ENCODE assay signal across 9 cellular contexts in genomic region chr21:40155563-40155962, GRCh38.
"Had no signal": no experiment of that assay in that cellular context is flagged by ENCODE, and none has a peak within 500 bp of the region (broad histone marks: within the 10 kb centered on the region; RNA-seq: fewer than 3 reads in every experiment).

No MANE protein-coding gene starts in this region.

- H3K36me3 ChIP-seq: HAP-1 had no signal

- H3K9ac ChIP-seq: GM23248 had no signal

- H2AFZ ChIP-seq: GM23248 had no signal

- H3K4me1 ChIP-seq: HAP-1 had no signal

- DNase-seq: GM23248, GOT3, H7, HFFc6, IMR-90, KG1 had no signal

- H3K27ac ChIP-seq: GM23248 had no signal

- ATAC-seq: HCT116, K562 had no signal

- H3K4me3 ChIP-seq: GM23248, HAP-1, K562 had no signal
